In genomic region chr7:43572516-43573049, GRCh38 we compare ENCODE assay signal across 8 cellular contexts. TPM values are rescaled to one million over a fixed set of nuclear protein-coding genes. Genes with fewer than 3 reads are reported as not detected.
A peak's percentile ranks its signal among the peaks of the same experiment; 100 is the strongest.
DNase-seq lines count a peak whose midpoint lies in the region; TF ChIP-seq lines count a peak whose summit lies in the region.

No MANE protein-coding gene starts in this region.

- intact Hi-C loops in MCF 10A (cut with micrococcal nuclease): no loop called here

- WGBS in mesendoderm (ENCODE audit: extremely low coverage, insufficient coverage, low lambda C conversion rate): no CpG with 5 or more reads among the region's 1 CpG

- no peak overlapping the region for H3K18ac ChIP-seq in mesendoderm (ENCODE audit: low read length)

- H3K27ac ChIP-seq in mesendoderm (ENCODE audit: low read depth, low read length): no peak overlapping the region

- peak; percentile 34 for DNase-seq in activated naive CD4-positive, alpha-beta T cell treated with Interleukin-2 at 50 U/mL for 16 hours
- DNase-seq in activated naive CD4-positive, alpha-beta T cell (lab: John Stamatoyannopoulos, UW): no peak
- DNase-seq in OCI-M1 (lab: John Stamatoyannopoulos, UW) (peak; percentile 88), MCF 10A (ENCODE audit: unreplicated experiment) (peak; percentile 99), mesendoderm (peak; percentile 20), T-helper 9 cell (no peak), NCI-H1417 treated with DMSO at 0.1 percent for 48 hours (lab: John Stamatoyannopoulos, UW) (no peak), HuH-7 (ENCODE audit: low spot score) (no peak)

- no peak overlapping the region for H3K56ac ChIP-seq in mesendoderm (ENCODE audit: low read length)

- H3K4me3 Mint-ChIP-seq in MCF 10A (ENCODE audit: unreplicated experiment): no peak overlapping the region

- H3K27me3 ChIP-seq in mesendoderm (ENCODE audit: insufficient read depth, low read length, poor library complexity): no peaks in the 10 kb centered on the region

- peak overlapping the region; percentile 58 for H3K27ac Mint-ChIP-seq in MCF 10A (ENCODE audit: low read depth, unreplicated experiment)

- no peak overlapping the region for H2BK120ac ChIP-seq in mesendoderm (ENCODE audit: low read depth, low read length)

- H3K4me1 Mint-ChIP-seq in MCF 10A (ENCODE audit: insufficient read depth, unreplicated experiment): peaks cover 35% of the 10 kb centered on the region

- H3K4me2 ChIP-seq in mesendoderm (ENCODE audit: low read length): no peak overlapping the region

- no peaks in the 10 kb centered on the region for H3K9me3 Mint-ChIP-seq in MCF 10A (ENCODE audit: unreplicated experiment)

- BruUV-seq in MCF 10A (replicated peaks; lab: Mats Ljungman, UMichigan): no TSS peak

- H3K9ac ChIP-seq in mesendoderm (ENCODE audit: low read length): no peak overlapping the region

- H3K79me2 ChIP-seq in mesendoderm (ENCODE audit: control insufficient read depth, insufficient read depth, low read length): no peaks in the 10 kb centered on the region

- H3K27me3 Mint-ChIP-seq in MCF 10A (ENCODE audit: insufficient read depth, unreplicated experiment): no peaks in the 10 kb centered on the region

- no peak overlapping the region for H3K4me3 ChIP-seq in mesendoderm (ENCODE audit: low read length)

- no peak for TF ChIP-seq CTCF in MCF 10A (IDR thresholded peaks at IDR 0.05; ENCODE audit: unreplicated experiment)

- CTCF ChIA-PET in MCF 10A (lab: Yijun Ruan, JAX): interaction anchor here (0.6 to 4.9 kb wide), 11 partner anchors 10 to 1595 kb away, joined by 3 to 60 read pairs (median 3); partner anchors contain the start of genes C7orf25 and STK17A

- no peaks in the 10 kb centered on the region for H3K36me3 ChIP-seq in mesendoderm (ENCODE audit: control insufficient read depth, insufficient read depth, low read length)

- no peak overlapping the region for H3K23ac ChIP-seq in mesendoderm (ENCODE audit: low read length)

- H2AK5ac ChIP-seq in mesendoderm (ENCODE audit: low read length): no peak overlapping the region

- no peaks in the 10 kb centered on the region for H3K79me1 ChIP-seq in mesendoderm (ENCODE audit: low read length)

- H4K8ac ChIP-seq in mesendoderm (ENCODE audit: low read depth, low read length): no peak overlapping the region

- H3K4me1 ChIP-seq in mesendoderm (ENCODE audit: control insufficient read depth, low read depth, low read length): no peaks in the 10 kb centered on the region

- no peak overlapping the region for H4K5ac ChIP-seq in mesendoderm (ENCODE audit: low read length)

- POLR2A ChIA-PET in MCF 10A (lab: Yijun Ruan, JAX): interaction anchor here (0.7 to 8.5 kb wide), 17 partner anchors 12 to 640 kb away, joined by 3 to 176 read pairs (median 5); partner anchors contain the start of genes BLVRA, MRPL32, PSMA2 and STK17A

- H2BK15ac ChIP-seq in mesendoderm (replicated peaks; ENCODE audit: low read depth): no peak overlapping the region

- H3K4ac ChIP-seq in mesendoderm (ENCODE audit: low read depth, low read length): no peak overlapping the region

- no peaks in the 10 kb centered on the region for H3K36me3 Mint-ChIP-seq in MCF 10A (ENCODE audit: insufficient read depth, unreplicated experiment)

- no peak overlapping the region for H2BK5ac ChIP-seq in mesendoderm (ENCODE audit: low read length)

RNA-seq across cellular contexts. Expression of gene STK17A, which starts 10.3 kb away (rescaled TPM):
- 27.2 and 51.6 TPM in 2 replicates for total RNA-seq in MCF 10A (2022)
- 10.7 TPM for polyA plus RNA-seq in mesendoderm (2013, experiment 1 of 2)
- polyA plus RNA-seq in mesendoderm (2013, experiment 2 of 2): 10.8 TPM

Comparison
In these comparisons a context has a peak if more than half of its experiments do, and no peak if none do; other contexts are left out.
1. DNase-seq: peak in activated naive CD4-positive, alpha-beta T cell treated with Interleukin-2 at 50 U/mL for 16 hours (single experiment), OCI-M1 (single experiment), MCF 10A (single experiment) and mesendoderm (single experiment); none in activated naive CD4-positive, alpha-beta T cell (0 of 4), T-helper 9 cell (single experiment), NCI-H1417 treated with DMSO at 0.1 percent for 48 hours (single experiment) and HuH-7 (single experiment).